13 cellular contexts compared by ENCODE assay signal in genomic region chr5:116652903-116653302, GRCh38.
DNase-seq lines count a peak whose midpoint lies in the region; ATAC-seq and TF ChIP-seq lines count a peak whose summit lies in the region.
"Had no signal": no experiment of that assay in that cellular context is flagged by ENCODE, and none has a peak within 500 bp of the region (broad histone marks: within the 10 kb centered on the region; RNA-seq: fewer than 3 reads in every experiment).

No MANE protein-coding gene starts in this region.

- H3K9me3 ChIP-seq in right lobe of liver (no peaks in the 10 kb centered on the region), thymus (ENCODE audit: control insufficient read depth) (no peaks in the 10 kb centered on the region)
- H3K9me3 ChIP-seq: colonic mucosa, thyroid gland had no signal

- no peak overlapping the region for H3K27ac ChIP-seq in right lobe of liver
- H3K27ac ChIP-seq in thymus (ENCODE audit: low read depth) = peak overlapping the region; percentile 33
- H3K27ac ChIP-seq: colonic mucosa, thyroid gland had no signal

- ATAC-seq in esophagus mucosa = peak; percentile 60
- peak in 3 of 4 donors; percentile 26 to 74 (median 64) for ATAC-seq in right lobe of liver
- no peak for ATAC-seq in HG03139 (IDR thresholded peaks at IDR 0.05; ENCODE audit: unreplicated experiment)
- ATAC-seq: activated CD8-positive, alpha-beta T cell treated with anti-CD3 and anti-CD28 coated beads, Interleukin-2, amount 10 ng/mL, durations not matched to agents 7 days and 5 days had no signal

- H3K36me3 ChIP-seq in right lobe of liver (no peaks in the 10 kb centered on the region), thymus (ENCODE audit: control insufficient read depth, insufficient read depth) (no peaks in the 10 kb centered on the region)
- H3K36me3 ChIP-seq: colonic mucosa, thyroid gland had no signal

- H3K4me3 ChIP-seq in right lobe of liver = no peak overlapping the region
- no peak overlapping the region for H3K4me3 ChIP-seq in thymus (ENCODE audit: low read length)
- H3K4me3 ChIP-seq: colonic mucosa, thyroid gland had no signal

- 15% methylated on average over 3 of the region's 3 CpGs for WGBS in right lobe of liver (ENCODE audit: insufficient coverage, low coverage, low lambda C conversion rate, missing lambda C conversion rate)
- WGBS in thymus = 91% methylated on average over 3 of the region's 3 CpGs

- peak; percentile 3 to 8 for DNase-seq in NCI-H526 (lab: John Stamatoyannopoulos, UW)
- no peak for DNase-seq in NCI-H526 treated with DMSO at 0.1 percent for 48 hours (lab: John Stamatoyannopoulos, UW)
- DNase-seq in right lobe of liver = no peak
- no peak for DNase-seq in stimulated activated CD4-positive, alpha-beta T cell treated with anti-CD3 and anti-CD28 coated beads, Interleukin-2, amount 100 ng/mL, for 48 hours
- DNase-seq in SIG-M5 treated with dmso at 0.1 percent for 504 hours (lab: John Stamatoyannopoulos, UW; ENCODE audit: unreplicated experiment) = no peak
- DNase-seq: activated CD8-positive, alpha-beta T cell treated with anti-CD3 and anti-CD28 coated beads, Interleukin-2, amount 10 ng/mL, durations not matched to agents 7 days and 5 days; activated naive CD4-positive, alpha-beta T cell treated with anti-CD3 and anti-CD28 coated beads, Interleukin-2, amount 10 ng/mL, durations not matched to agents 7 days and 5 days; colonic mucosa; T-helper 2 cell; thyroid gland had no signal

- no peak for TF ChIP-seq CTCF in right lobe of liver (IDR thresholded peaks at IDR 0.05)

- H3K27me3 ChIP-seq in right lobe of liver (no peaks in the 10 kb centered on the region), thymus (ENCODE audit: control insufficient read depth, insufficient read depth) (no peaks in the 10 kb centered on the region)
- H3K27me3 ChIP-seq: colonic mucosa, thyroid gland had no signal

- intact Hi-C loops in right lobe of liver (cut with DNase I) = no loop called here

- TF ChIP-seq POLR2A in right lobe of liver (IDR thresholded peaks at IDR 0.05) = no peak

- H3K4me1 ChIP-seq in right lobe of liver (no peaks in the 10 kb centered on the region), thymus (ENCODE audit: control insufficient read depth, insufficient read depth, low read length) (no peaks in the 10 kb centered on the region)
- H3K4me1 ChIP-seq: colonic mucosa, thyroid gland had no signal

Comparison
In these comparisons a context has a peak if more than half of its experiments do, and no peak if none do; other contexts are left out.
1. DNase-seq: peak in NCI-H526 (2 of 2); none in NCI-H526 treated with DMSO at 0.1 percent for 48 hours (single experiment), right lobe of liver (0 of 3), stimulated activated CD4-positive, alpha-beta T cell treated with anti-CD3 and anti-CD28 coated beads, Interleukin-2, amount 100 ng/mL, for 48 hours (0 of 2) and SIG-M5 treated with dmso at 0.1 percent for 504 hours (single experiment).